23 cellular contexts compared by ENCODE assay signal in genomic region chr6:100184473-100184872, GRCh38.
"Had no signal": no experiment of that assay in that cellular context is flagged by ENCODE, and none has a peak within 500 bp of the region (broad histone marks: within the 10 kb centered on the region; RNA-seq: fewer than 3 reads in every experiment).

No MANE protein-coding gene starts in this region.

- H3K4me3 ChIP-seq: esophagus squamous epithelium, gastroesophageal sphincter, lung, right atrium auricular region, suprapubic skin, thyroid gland, upper lobe of left lung, uterus had no signal

- H3K9me3 ChIP-seq: esophagus squamous epithelium, gastroesophageal sphincter, neutrophil, right atrium auricular region, suprapubic skin, thyroid gland, upper lobe of left lung, uterus had no signal

- H3K36me3 Mint-ChIP-seq: immature natural killer cell; naive B cell; stimulated activated effector memory CD8-positive, alpha-beta T cell treated with anti-CD3 and anti-CD28 coated beads, Interleukin-12 subunit alpha, Interleukin-12 subunit beta, amount 100 ng/mL, for 72 hours had no signal

- H3K27ac ChIP-seq: esophagus squamous epithelium, gastroesophageal sphincter, neutrophil, right atrium auricular region, suprapubic skin, thyroid gland, upper lobe of left lung, uterus had no signal

- ATAC-seq: effector memory CD8-positive, alpha-beta T cell; gastroesophageal sphincter; left ventricle myocardium superior; stimulated activated effector memory CD8-positive, alpha-beta T cell treated with anti-CD3 and anti-CD28 coated beads, Interleukin-12 subunit alpha, Interleukin-12 subunit beta, amount 100 ng/mL, for 72 hours; stimulated activated naive CD8-positive, alpha-beta T cell treated with anti-CD3 and anti-CD28 coated beads, Interleukin-15, Interleukin-2, amounts not matched to agents 100 U/mL and 50 U/mL, for 24 hours had no signal

- DNase-seq: effector memory CD8-positive, alpha-beta T cell; esophagus squamous epithelium; foreskin fibroblast; glutamatergic neuron; immature natural killer cell; left ventricle myocardium superior; mesenchymal stem cell; midbrain; naive B cell; posterior cingulate gyrus; stimulated activated CD4-positive, alpha-beta T cell treated with anti-CD3 and anti-CD28 coated beads, Interleukin-4, amount 100 ng/mL, for 1 hour; stimulated activated CD8-positive, alpha-beta memory T cell treated with anti-CD3 and anti-CD28 coated beads, Interleukin-4, amount 100 ng/mL, for 48 hours; stimulated activated naive CD8-positive, alpha-beta T cell treated with anti-CD3 and anti-CD28 coated beads, Interleukin-15, Interleukin-2, amounts not matched to agents 100 U/mL and 50 U/mL, for 24 hours; thyroid gland; upper lobe of left lung; uterus had no signal

- FAIRE-seq: keratinocyte had no signal

- H3K4me1 ChIP-seq: esophagus squamous epithelium, gastroesophageal sphincter, right atrium auricular region, suprapubic skin, thyroid gland, upper lobe of left lung, uterus had no signal

- H3K9me3 Mint-ChIP-seq: effector memory CD8-positive, alpha-beta T cell; naive B cell; stimulated activated effector memory CD8-positive, alpha-beta T cell treated with anti-CD3 and anti-CD28 coated beads, Interleukin-12 subunit alpha, Interleukin-12 subunit beta, amount 100 ng/mL, for 72 hours had no signal

- H3K27me3 ChIP-seq: esophagus squamous epithelium, gastroesophageal sphincter, neutrophil, right atrium auricular region, suprapubic skin, thyroid gland, upper lobe of left lung, uterus had no signal

- H3K36me3 ChIP-seq: esophagus squamous epithelium, gastroesophageal sphincter, neutrophil, right atrium auricular region, suprapubic skin, thyroid gland, upper lobe of left lung, uterus had no signal

- H3K27ac Mint-ChIP-seq: effector memory CD8-positive, alpha-beta T cell; immature natural killer cell; naive B cell; stimulated activated effector memory CD8-positive, alpha-beta T cell treated with anti-CD3 and anti-CD28 coated beads, Interleukin-12 subunit alpha, Interleukin-12 subunit beta, amount 100 ng/mL, for 72 hours had no signal

- H3K4me1 Mint-ChIP-seq: immature natural killer cell; naive B cell; stimulated activated effector memory CD8-positive, alpha-beta T cell treated with anti-CD3 and anti-CD28 coated beads, Interleukin-12 subunit alpha, Interleukin-12 subunit beta, amount 100 ng/mL, for 72 hours had no signal

- H3K4me3 Mint-ChIP-seq: effector memory CD8-positive, alpha-beta T cell; immature natural killer cell; naive B cell; stimulated activated effector memory CD8-positive, alpha-beta T cell treated with anti-CD3 and anti-CD28 coated beads, Interleukin-12 subunit alpha, Interleukin-12 subunit beta, amount 100 ng/mL, for 72 hours had no signal
